In the genomic region with DNA sequence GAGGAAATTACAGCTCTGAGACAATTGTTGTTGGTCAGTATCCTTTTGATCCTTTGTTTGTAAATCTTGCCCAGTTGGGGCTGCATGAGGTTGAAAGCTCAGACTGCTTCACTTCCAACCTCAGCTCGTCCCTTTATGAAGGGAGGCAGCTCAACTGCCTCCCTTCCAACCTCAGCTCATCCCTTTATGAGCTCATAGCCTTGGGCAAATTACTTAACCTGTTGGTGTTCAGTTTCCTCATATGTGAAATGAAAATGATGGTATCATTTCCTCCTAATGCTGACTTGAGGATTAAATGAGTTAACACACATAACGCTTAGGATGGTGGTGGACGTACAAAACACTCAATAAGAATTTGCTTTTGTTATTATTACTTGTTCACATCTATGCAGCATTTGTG, we compare ENCODE assay signal across 18 cellular contexts.
DNase-seq lines count a peak whose midpoint lies in the region; ATAC-seq and TF ChIP-seq lines count a peak whose summit lies in the region.
"Had no signal": no experiment of that assay in that cellular context is flagged by ENCODE, and none has a peak within 500 bp of the region (broad histone marks: within the 10 kb centered on the region; RNA-seq: fewer than 3 reads in every experiment).

No MANE protein-coding gene starts in this region.

- H3K4me3 ChIP-seq in epithelial cell of esophagus (ENCODE audit: low read length) (no peak overlapping the region), gastrocnemius medialis (peak overlapping the region in 1 of 4 donors; percentile 4), body of pancreas (no peak overlapping the region), esophagus squamous epithelium (no peak overlapping the region)
- H3K4me3 ChIP-seq: BLaER1 treated with 17β-estradiol and CSF1 and Interleukin-3, amounts not matched to agents 10 nM and 100 nM; Peyer's patch had no signal

- DNase-seq in ELR (ENCODE audit: low read depth) (peak; percentile 19), M059J (ENCODE audit: low read depth) (peak; percentile 60), epithelial cell of esophagus (ENCODE audit: low read depth) (peak; percentile 64), gastrocnemius medialis (no peak), body of pancreas (no peak), esophagus squamous epithelium (lab: John Stamatoyannopoulos, UW) (no peak), NCI-H2227 treated with DMSO at 0.1 percent for 48 hours (lab: John Stamatoyannopoulos, UW) (no peak)
- DNase-seq: DMS79, HCEC 1CT, MM.1S, NCI-H1092, NCI-H1436 treated with DMSO at 0.1 percent for 48 hours, NCI-H2029, NCI-H526 treated with DMSO at 0.1 percent for 48 hours, Peyer's patch, SHP77 treated with DMSO at 0.1 percent for 48 hours had no signal

- intact Hi-C loops in gastrocnemius medialis (cut with DNase I; ENCODE audit: low total_unique reads) = no loop called here
- intact Hi-C loops in body of pancreas (cut with DNase I) = no loop called here
- intact Hi-C loops in esophagus squamous epithelium (cut with DNase I) = no loop called here

- H3K27ac ChIP-seq in gastrocnemius medialis (peak overlapping the region in 3 of 4 donors; percentile 59 to 71 (median 62)), body of pancreas (no peak overlapping the region), esophagus squamous epithelium (no peak overlapping the region)
- H3K27ac ChIP-seq: BLaER1 treated with 17β-estradiol and CSF1 and Interleukin-3, amounts not matched to agents 10 nM and 100 nM; Peyer's patch had no signal

- no peak for TF ChIP-seq CTCF in epithelial cell of esophagus (IDR thresholded peaks at IDR 0.05; ENCODE audit: insufficient read depth, low read depth, low read length, missing control alignments)
- no peak for TF ChIP-seq CTCF in gastrocnemius medialis (IDR thresholded peaks at IDR 0.05 in 4 of 5, conservative IDR thresholded peaks at IDR 0.05 in 1 of 5)
- TF ChIP-seq CTCF in body of pancreas (IDR thresholded peaks at IDR 0.05) = no peak
- no peak for TF ChIP-seq CTCF in esophagus squamous epithelium (IDR thresholded peaks at IDR 0.05)

- 53 to 56% methylated on average over 3 of the region's 3 CpGs for WGBS in body of pancreas, 2 donors
- WGBS in esophagus squamous epithelium, 2 donors = 64 to 82% methylated on average over 3 of the region's 3 CpGs

- in situ Hi-C loops in gastrocnemius medialis (cut with MboI; ENCODE audit: low sequenced_read_pairs in 4 of 4) = no loop called here

- H3K27me3 ChIP-seq in gastrocnemius medialis (no peaks in the 10 kb centered on the region), body of pancreas (no peaks in the 10 kb centered on the region), esophagus squamous epithelium (no peaks in the 10 kb centered on the region)
- H3K27me3 ChIP-seq: BLaER1 treated with 17β-estradiol and CSF1 and Interleukin-3, amounts not matched to agents 10 nM and 100 nM; Peyer's patch had no signal

- TF ChIP-seq POLR2A in gastrocnemius medialis (IDR thresholded peaks at IDR 0.05) (no peak), body of pancreas (IDR thresholded peaks at IDR 0.05) (no peak), esophagus squamous epithelium (IDR thresholded peaks at IDR 0.05) (no peak)

- peaks cover 30 to 36% of the 10 kb centered on the region in 2 donors for H3K4me1 ChIP-seq in gastrocnemius medialis
- no peaks in the 10 kb centered on the region for H3K4me1 ChIP-seq in body of pancreas
- H3K4me1 ChIP-seq in esophagus squamous epithelium = peaks cover 0 to 5% (median 0%) of the 10 kb centered on the region in 3 donors
- H3K4me1 ChIP-seq: BLaER1 treated with 17β-estradiol and CSF1 and Interleukin-3, amounts not matched to agents 10 nM and 100 nM; Peyer's patch had no signal

- ATAC-seq in gastrocnemius medialis (peak; percentile 49 to 63), body of pancreas (no peak)
- ATAC-seq: SK-N-SH treated with all-trans-retinoic acid at 6 μM for 48 hours had no signal

- no peaks in the 10 kb centered on the region for H3K36me3 ChIP-seq in gastrocnemius medialis
- no peaks in the 10 kb centered on the region for H3K36me3 ChIP-seq in body of pancreas (replicated peaks in 1 of 2; ENCODE audit: insufficient read depth in 1 of 2, low read depth in 2 of 2)
- H3K36me3 ChIP-seq in esophagus squamous epithelium = no peaks in the 10 kb centered on the region
- H3K36me3 ChIP-seq: BLaER1 treated with 17β-estradiol and CSF1 and Interleukin-3, amounts not matched to agents 10 nM and 100 nM; Peyer's patch had no signal

- no peaks in the 10 kb centered on the region for H3K9me3 ChIP-seq in gastrocnemius medialis
- H3K9me3 ChIP-seq in body of pancreas = no peaks in the 10 kb centered on the region
- H3K9me3 ChIP-seq in esophagus squamous epithelium = no peaks in the 10 kb centered on the region
- H3K9me3 ChIP-seq: BLaER1 treated with 17β-estradiol and CSF1 and Interleukin-3, amounts not matched to agents 10 nM and 100 nM; Peyer's patch had no signal

Comparison
In these comparisons a context has a peak if more than half of its experiments do, and no peak if none do; other contexts are left out.
1. DNase-seq: peak in ELR (single experiment), M059J (single experiment) and epithelial cell of esophagus (single experiment); none in gastrocnemius medialis (0 of 2), body of pancreas (0 of 4), esophagus squamous epithelium (single experiment) and NCI-H2227 treated with DMSO at 0.1 percent for 48 hours (single experiment).
2. H3K27ac ChIP-seq: peak in gastrocnemius medialis (3 of 4); none in body of pancreas (0 of 4) and esophagus squamous epithelium (0 of 4).